15 cellular contexts compared by ENCODE assay signal in genomic region chr21:45545236-45545570, GRCh38.
"Had no signal": no experiment of that assay in that cellular context is flagged by ENCODE, and none has a peak within 500 bp of the region (broad histone marks: within the 10 kb centered on the region; RNA-seq: fewer than 3 reads in every experiment).

No MANE protein-coding gene starts in this region.

- H3K27me3 Mint-ChIP-seq: activated CD4-positive, alpha-beta T cell treated with anti-CD3 and anti-CD28 coated beads, Interleukin-2, amount 10 ng/mL, durations not matched to agents 7 days and 5 days; activated naive CD8-positive, alpha-beta T cell treated with anti-CD3 and anti-CD28 coated beads, Interleukin-2, amount 50 U/mL, for 24 hours; stimulated activated memory B cell treated with anti-CD40 and anti-IgM and Interleukin-4, amounts not matched to agents 10 μg/mL and 1 μg/mL and 100 μg/mL, for 72 hours; T-cell had no signal

- H3K4me3 ChIP-seq: coronary artery, lung, SK-N-MC, spleen, thyroid gland had no signal

- H3K9me3 ChIP-seq: spleen, thyroid gland had no signal

- DNase-seq: activated CD4-positive, alpha-beta T cell treated with anti-CD3 and anti-CD28 coated beads, Interleukin-2, amount 10 ng/mL, durations not matched to agents 7 days and 5 days; activated naive CD4-positive, alpha-beta T cell treated with Interleukin-2 at 50 U/mL for 16 hours; activated naive CD8-positive, alpha-beta T cell treated with anti-CD3 and anti-CD28 coated beads, Interleukin-2, amount 50 U/mL, for 24 hours; foreskin keratinocyte; hippocampal formation; stimulated activated CD4-positive, alpha-beta T cell treated with anti-CD3 and anti-CD28 coated beads, Interleukin-4, amount 100 ng/mL, for 4 hours; T-helper 9 cell; thyroid gland had no signal

- H3K36me3 ChIP-seq: spleen, thyroid gland had no signal

- H3K27ac ChIP-seq: coronary artery, foreskin keratinocyte, SK-N-MC, spleen, thyroid gland had no signal

- H3K4me3 Mint-ChIP-seq: activated CD4-positive, alpha-beta T cell treated with anti-CD3 and anti-CD28 coated beads, Interleukin-2, amount 10 ng/mL, durations not matched to agents 7 days and 5 days; activated naive CD8-positive, alpha-beta T cell treated with anti-CD3 and anti-CD28 coated beads, Interleukin-2, amount 50 U/mL, for 24 hours; stimulated activated memory B cell treated with anti-CD40 and anti-IgM and Interleukin-4, amounts not matched to agents 10 μg/mL and 1 μg/mL and 100 μg/mL, for 72 hours had no signal

- H3K27ac Mint-ChIP-seq: activated CD4-positive, alpha-beta T cell treated with anti-CD3 and anti-CD28 coated beads, Interleukin-2, amount 10 ng/mL, durations not matched to agents 7 days and 5 days; activated naive CD8-positive, alpha-beta T cell treated with anti-CD3 and anti-CD28 coated beads, Interleukin-2, amount 50 U/mL, for 24 hours; stimulated activated memory B cell treated with anti-CD40 and anti-IgM and Interleukin-4, amounts not matched to agents 10 μg/mL and 1 μg/mL and 100 μg/mL, for 72 hours had no signal

- FAIRE-seq: urothelium cell line had no signal

- ATAC-seq: activated naive CD8-positive, alpha-beta T cell treated with anti-CD3 and anti-CD28 coated beads, Interleukin-2, amount 50 U/mL, for 24 hours; foreskin keratinocyte; stimulated activated memory B cell treated with anti-CD40 and anti-IgM and Interleukin-4, amounts not matched to agents 10 μg/mL and 1 μg/mL and 100 μg/mL, for 72 hours; T-cell had no signal

- H3K9me3 Mint-ChIP-seq: activated CD4-positive, alpha-beta T cell treated with anti-CD3 and anti-CD28 coated beads, Interleukin-2, amount 10 ng/mL, durations not matched to agents 7 days and 5 days; activated naive CD8-positive, alpha-beta T cell treated with anti-CD3 and anti-CD28 coated beads, Interleukin-2, amount 50 U/mL, for 24 hours; stimulated activated memory B cell treated with anti-CD40 and anti-IgM and Interleukin-4, amounts not matched to agents 10 μg/mL and 1 μg/mL and 100 μg/mL, for 72 hours; T-cell had no signal

- H3K36me3 Mint-ChIP-seq: stimulated activated memory B cell treated with anti-CD40 and anti-IgM and Interleukin-4, amounts not matched to agents 10 μg/mL and 1 μg/mL and 100 μg/mL, for 72 hours; T-cell had no signal

- H3K27me3 ChIP-seq: spleen, thyroid gland had no signal

- H3K4me1 ChIP-seq: foreskin keratinocyte had no signal
